Comparison of ENCODE assay signal across 8 cellular contexts in genomic region chr13:112873851-112874750, GRCh38.
A peak's percentile ranks its signal among the peaks of the same experiment; 100 is the strongest.
DNase-seq lines count a peak whose midpoint lies in the region; ATAC-seq and TF ChIP-seq lines count a peak whose summit lies in the region.

No MANE protein-coding gene starts in this region.

- peaks cover 36% of the 10 kb centered on the region for H3K4me1 Mint-ChIP-seq in activated B cell treated with CpG ODN at 0.5 μM for 24 hours
- H3K4me1 Mint-ChIP-seq in chondrocyte (ENCODE audit: low read depth): no peaks in the 10 kb centered on the region

- peaks cover 9% of the 10 kb centered on the region for H3K4me1 ChIP-seq in lower lobe of right lung

- no peaks in the 10 kb centered on the region for H3K9me3 ChIP-seq in lower lobe of right lung

- DNase-seq in AG08395 (ENCODE audit: low spot score) (peak; percentile 87), NCI-H146 (lab: John Stamatoyannopoulos, UW) (peak; percentile 74), activated B cell treated with CpG ODN at 0.5 μM for 24 hours (peak; percentile 83), chondrocyte (ENCODE audit: low spot score) (peak; percentile 90), lower lobe of right lung (peak; percentile 84)
- DNase-seq in stimulated activated CD8-positive, alpha-beta memory T cell treated with anti-CD3 and anti-CD28 coated beads, Interleukin-12 subunit alpha, Interleukin-12 subunit beta, amount 100 ng/mL, for 24 hours (ENCODE audit: extremely low read depth): peak; percentile 14

- peak overlapping the region; percentile 41 for H3K27ac ChIP-seq in lower lobe of right lung

- ATAC-seq in GM18508 (IDR thresholded peaks at IDR 0.05; ENCODE audit: insufficient read depth, unreplicated experiment) (peak; percentile 75), HG02938 (IDR thresholded peaks at IDR 0.05; ENCODE audit: unreplicated experiment) (peak; percentile 82), activated B cell treated with CpG ODN at 0.5 μM for 24 hours (ENCODE audit: low read depth) (peak; percentile 86), lower lobe of right lung (peak; percentile 85 to 92)

- H3K4me3 Mint-ChIP-seq in activated B cell treated with CpG ODN at 0.5 μM for 24 hours (peak overlapping the region; percentile 79), chondrocyte (ENCODE audit: unreplicated experiment) (no peak overlapping the region)

- H3K36me3 Mint-ChIP-seq in activated B cell treated with CpG ODN at 0.5 μM for 24 hours (ENCODE audit: low read depth) (peaks cover 17% of the 10 kb centered on the region), chondrocyte (ENCODE audit: low read depth) (peaks cover 5% of the 10 kb centered on the region)

- H3K4me3 ChIP-seq in lower lobe of right lung: no peak overlapping the region

- TF ChIP-seq CTCF in activated B cell treated with CpG ODN at 0.5 μM for 24 hours (IDR thresholded peaks at IDR 0.05) (peak; percentile 55), chondrocyte (IDR thresholded peaks at IDR 0.05) (peak; percentile 96), lower lobe of right lung (IDR thresholded peaks at IDR 0.05) (peak; percentile 92)

- POLR2A ChIA-PET in activated B cell treated with CpG ODN at 0.5 μM for 24 hours (lab: Charles Lee): interaction anchor here (0.7 to 2.1 kb wide), 7 partner anchors 14 to 1670 kb away, joined by 3 to 8 read pairs (median 3); partner anchors contain the start of gene PCID2

- no peaks in the 10 kb centered on the region for H3K27me3 ChIP-seq in lower lobe of right lung (ENCODE audit: low read depth)

- H3K27ac Mint-ChIP-seq in activated B cell treated with CpG ODN at 0.5 μM for 24 hours (peak overlapping the region; percentile 95), chondrocyte (ENCODE audit: unreplicated experiment) (no peak overlapping the region)

- intact Hi-C loops in activated B cell treated with CpG ODN at 0.5 μM for 24 hours (cut with micrococcal nuclease): loop anchor here (1.0 to 5.0 kb wide), 7 partner anchors 20 to 1402 kb away; partner anchors contain the start of gene ATP11A
- intact Hi-C loops in lower lobe of right lung (cut with DNase I): no loop called here

- H3K36me3 ChIP-seq in lower lobe of right lung: peaks cover 70% of the 10 kb centered on the region

- H3K27me3 Mint-ChIP-seq in activated B cell treated with CpG ODN at 0.5 μM for 24 hours (no peaks in the 10 kb centered on the region), chondrocyte (ENCODE audit: low read depth) (no peaks in the 10 kb centered on the region)

- CTCF ChIA-PET in activated B cell treated with CpG ODN at 0.5 μM for 24 hours (lab: Charles Lee): interaction anchor here (0.6 to 2.6 kb wide), 21 partner anchors 11 to 377 kb away, joined by 3 to 52 read pairs (median 4); no protein-coding TSS in a partner anchor

- no peaks in the 10 kb centered on the region for H3K9me3 Mint-ChIP-seq in activated B cell treated with CpG ODN at 0.5 μM for 24 hours
- no peaks in the 10 kb centered on the region for H3K9me3 Mint-ChIP-seq in chondrocyte (ENCODE audit: low read depth)

Comparison
In these comparisons a context has a peak if more than half of its experiments do, and no peak if none do; other contexts are left out.
1. DNase-seq: peak in every context shown above with its lines; median percentile 90 in chondrocyte; 87 in AG08395; 84 in lower lobe of right lung; 83 in activated B cell treated with CpG ODN at 0.5 μM for 24 hours; 74 in NCI-H146; 14 in stimulated activated CD8-positive, alpha-beta memory T cell treated with anti-CD3 and anti-CD28 coated beads, Interleukin-12 subunit alpha, Interleukin-12 subunit beta, amount 100 ng/mL, for 24 hours.